ENCODE assay signal across 32 cellular contexts in the genomic region with DNA sequence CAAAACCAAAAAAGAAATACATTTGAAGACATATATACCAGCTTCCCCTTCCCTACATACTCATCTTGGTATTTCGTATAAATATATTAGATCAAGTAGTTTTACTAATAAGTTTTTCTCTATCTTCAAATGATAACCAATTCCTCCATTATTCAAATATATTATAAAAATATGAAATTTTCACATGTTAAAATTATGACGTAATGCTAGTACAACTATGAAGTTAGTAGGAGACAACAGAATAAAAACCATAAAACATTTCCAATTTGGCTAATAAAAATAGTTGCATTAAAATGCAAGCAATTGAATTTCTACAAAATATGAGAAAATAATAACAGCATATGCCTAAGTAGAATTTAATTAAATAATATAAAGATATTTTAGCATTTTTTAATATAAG.
"Had no signal": no experiment of that assay in that cellular context is flagged by ENCODE, and none has a peak within 500 bp of the region (broad histone marks: within the 10 kb centered on the region; RNA-seq: fewer than 3 reads in every experiment).

No MANE protein-coding gene starts in this region.

- H3K36me3 ChIP-seq: ascending aorta, cardiac muscle cell, WERI-Rb-1 had no signal

- H3K4me1 ChIP-seq: ascending aorta had no signal

- ATAC-seq: activated CD4-positive, alpha-beta T cell treated with anti-CD3 and anti-CD28 coated beads for 36 hours; activated CD4-positive, CD25-positive, alpha-beta regulatory T cell treated with anti-CD3 and anti-CD28 coated beads, Interleukin-2, amount 50 U/mL, for 24 hours; activated CD8-positive, alpha-beta memory T cell treated with anti-CD3 and anti-CD28 coated beads, Interleukin-2, amount 10 ng/mL, durations not matched to agents 7 days and 5 days; activated CD8-positive, alpha-beta T cell treated with anti-CD3 and anti-CD28 coated beads, Interleukin-2, amount 10 ng/mL, durations not matched to agents 7 days and 5 days; activated naive CD8-positive, alpha-beta T cell treated with anti-CD3 and anti-CD28 coated beads, Interleukin-2, amount 50 U/mL, for 24 hours; WTC11 had no signal

- H3K27ac ChIP-seq: ascending aorta, cardiac muscle cell, WERI-Rb-1 had no signal

- H3K9me3 ChIP-seq: ascending aorta had no signal

- DNase-seq: activated CD4-positive, alpha-beta memory T cell treated with anti-CD3 and anti-CD28 coated beads, Interleukin-2, amount 10 ng/mL, durations not matched to agents 7 days and 5 days; activated CD4-positive, alpha-beta T cell treated with anti-CD3 and anti-CD28 coated beads for 1 hour; activated CD4-positive, alpha-beta T cell treated with anti-CD3 and anti-CD28 coated beads for 36 hours; activated CD4-positive, alpha-beta T cell treated with anti-CD3 and anti-CD28 coated beads for 48 hours; activated CD4-positive, alpha-beta T cell treated with anti-CD3 and anti-CD28 coated beads, Interleukin-2, amount 10 ng/mL, durations not matched to agents 7 days and 5 days; activated CD4-positive, alpha-beta T cell treated with anti-CD3 and anti-CD28 coated beads, Interleukin-2, amount 50 U/mL, for 48 hours; activated CD4-positive, CD25-positive, alpha-beta regulatory T cell; activated CD8-positive, alpha-beta memory T cell treated with anti-CD3 and anti-CD28 coated beads for 24 hours; activated CD8-positive, alpha-beta memory T cell treated with anti-CD3 and anti-CD28 coated beads, Interleukin-2, amount 10 ng/mL, durations not matched to agents 7 days and 5 days; activated CD8-positive, alpha-beta memory T cell treated with anti-CD3 and anti-CD28 coated beads, Interleukin-2, amount 50 U/mL, for 48 hours; activated CD8-positive, alpha-beta T cell treated with anti-CD3 and anti-CD28 coated beads, Interleukin-2, amount 10 ng/mL, durations not matched to agents 7 days and 5 days; activated effector memory CD4-positive, alpha-beta T cell treated with Interleukin-2 at 50 U/mL for 16 hours; activated gamma-delta T cell; activated naive CD4-positive, alpha-beta T cell treated with anti-CD3 and anti-CD28 coated beads, Interleukin-2, amount 10 ng/mL, durations not matched to agents 7 days and 5 days; activated naive CD4-positive, alpha-beta T cell treated with Interleukin-2 at 50 U/mL for 16 hours; activated naive CD8-positive, alpha-beta T cell treated with anti-CD3 and anti-CD28 coated beads, Interleukin-2, amount 10 ng/mL, durations not matched to agents 7 days and 5 days; activated naive CD8-positive, alpha-beta T cell treated with anti-CD3 and anti-CD28 coated beads, Interleukin-2, amount 50 U/mL, for 24 hours; activated T-cell treated with anti-CD3 and anti-CD28 coated beads, Interleukin-2, amount 50 U/mL, for 24 hours; activated T-cell treated with anti-CD3 and anti-CD28 coated beads, Interleukin-2, amount 50 U/mL, for 48 hours; amygdala; anterior cingulate cortex; caudate nucleus; cerebellar nuclear complex; T-helper 1 cell; T-helper 2 cell; T-helper 9 cell; WERI-Rb-1 had no signal

- FAIRE-seq: bronchial epithelial cell had no signal

- H3K27me3 ChIP-seq: ascending aorta, cardiac muscle cell had no signal

- H3K4me3 ChIP-seq: ascending aorta, cardiac muscle cell had no signal
